Comparison of ENCODE assay signal across 12 cellular contexts in the genomic region with DNA sequence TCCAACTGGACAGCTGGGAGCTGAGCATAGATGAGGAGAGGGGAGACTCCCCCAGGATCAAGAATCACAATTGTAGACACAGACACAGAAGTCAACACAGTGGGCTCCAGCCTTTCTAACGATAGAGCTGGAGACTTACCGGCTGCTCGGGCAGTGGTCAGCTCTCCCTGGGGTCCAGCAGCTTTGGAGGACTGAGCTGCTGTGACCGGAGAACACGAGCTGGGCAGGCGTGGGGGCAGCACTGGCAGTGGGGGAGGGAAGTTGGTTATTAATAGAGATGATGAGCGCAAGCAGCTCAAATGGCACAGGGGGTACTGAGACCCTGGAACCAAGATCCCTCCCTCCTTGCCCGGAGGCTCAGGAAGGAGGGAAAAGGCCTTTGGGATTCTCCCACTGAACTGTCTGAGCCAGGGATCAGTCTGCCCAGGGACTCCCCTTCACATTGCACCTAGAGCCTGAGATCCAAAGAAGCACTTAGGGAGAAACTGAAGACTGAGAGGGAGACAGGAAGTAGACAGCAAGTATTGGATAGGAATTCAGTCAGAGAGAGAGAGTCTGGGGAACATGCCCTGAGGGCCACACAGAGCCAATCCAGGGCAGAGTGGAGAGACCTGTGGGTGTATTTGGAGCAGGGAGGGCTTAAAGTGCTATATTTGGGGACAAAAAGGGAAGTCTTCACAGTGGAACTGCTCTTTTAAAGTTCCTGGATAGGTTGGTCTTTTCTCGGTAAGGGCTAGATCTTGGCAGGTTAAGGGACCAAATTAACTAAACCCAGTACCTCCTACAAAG. TPM values are rescaled to one million over a fixed set of nuclear protein-coding genes. Genes with fewer than 3 reads are reported as not detected.
A peak's percentile ranks its signal among the peaks of the same experiment; 100 is the strongest.
DNase-seq lines count a peak whose midpoint lies in the region; ATAC-seq and TF ChIP-seq lines count a peak whose summit lies in the region.
"Had no signal": no experiment of that assay in that cellular context is flagged by ENCODE, and none has a peak within 500 bp of the region (broad histone marks: within the 10 kb centered on the region; RNA-seq: fewer than 3 reads in every experiment).

MYOZ1 (minus strand) TSS at position 203 of the 789 bp plus-strand sequence. CDS start 1,457 bp downstream, outside the sequence.

- ATAC-seq in heart right ventricle (no peak), left colon (peak; percentile 21), GM19023 (IDR thresholded peaks at IDR 0.05; ENCODE audit: unreplicated experiment) (no peak)
- no peak for ATAC-seq in stimulated activated memory B cell treated with anti-CD40 and anti-IgM and Interleukin-4, amounts not matched to agents 10 μg/mL and 1 μg/mL and 100 μg/mL, for 72 hours

- H3K9ac ChIP-seq in SK-N-MC (ENCODE audit: insufficient read length) = no peak within 1 kb of the TSS

- TF ChIP-seq CTCF in right atrium auricular region (IDR thresholded peaks at IDR 0.05) = no peak
- TF ChIP-seq CTCF in heart right ventricle (IDR thresholded peaks at IDR 0.05) = no peak

- H3K4me1 Mint-ChIP-seq in stimulated activated memory B cell treated with anti-CD40 and anti-IgM and Interleukin-4, amounts not matched to agents 10 μg/mL and 1 μg/mL and 100 μg/mL, for 72 hours = peaks cover 12% of the 10 kb centered on the region

- 59 to 63% methylated on average over 9 of the region's 9 CpGs for WGBS in heart right ventricle, 2 donors

- H3K4me3 ChIP-seq in right atrium auricular region (no peak within 1 kb of the TSS), heart right ventricle (no peak within 1 kb of the TSS), SK-N-MC (0 out of 2 replicates have a peak within 1 kb of the TSS, but pooled peaks have one; percentile 22)

- H3K36me3 ChIP-seq in right atrium auricular region (no peaks in the 10 kb centered on the region), heart right ventricle (no peaks in the 10 kb centered on the region), SK-N-MC (ENCODE audit: insufficient read depth, low read length) (no peaks in the 10 kb centered on the region)

- peak within 1 kb of the TSS; percentile 11 to 23 for H3K27ac ChIP-seq in right atrium auricular region
- peak within 1 kb of the TSS in 3 of 10 donors; percentile 41 to 51 (median 48) for H3K27ac ChIP-seq in heart right ventricle
- H3K27ac ChIP-seq in SK-N-MC = peak within 1 kb of the TSS; percentile 36; the same call in 1 of the 2 replicates

- H3K9me3 Mint-ChIP-seq in stimulated activated memory B cell treated with anti-CD40 and anti-IgM and Interleukin-4, amounts not matched to agents 10 μg/mL and 1 μg/mL and 100 μg/mL, for 72 hours = no peaks in the 10 kb centered on the region

- intact Hi-C loops in heart right ventricle (cut with DNase I) (loop anchor here in 3 of 10 donors (2.0 to 5.0 kb wide), 3 partner anchors 109 to 114 kb away; no protein-coding TSS in a partner anchor), left colon (cut with DNase I, micrococcal nuclease) (no loop called here)

- H3K27ac Mint-ChIP-seq in stimulated activated memory B cell treated with anti-CD40 and anti-IgM and Interleukin-4, amounts not matched to agents 10 μg/mL and 1 μg/mL and 100 μg/mL, for 72 hours = no peak within 1 kb of the TSS

- H3K9me3 ChIP-seq in right atrium auricular region (no peaks in the 10 kb centered on the region), heart right ventricle (no peaks in the 10 kb centered on the region), SK-N-MC (ENCODE audit: low read depth, low read length) (no peaks in the 10 kb centered on the region)

- H3K36me3 Mint-ChIP-seq in stimulated activated memory B cell treated with anti-CD40 and anti-IgM and Interleukin-4, amounts not matched to agents 10 μg/mL and 1 μg/mL and 100 μg/mL, for 72 hours = no peaks in the 10 kb centered on the region

- H3K4me1 ChIP-seq in right atrium auricular region (peaks cover 0 to 21% of the 10 kb centered on the region in 2 donors), heart right ventricle (peaks cover 1 to 23% (median 6%) of the 10 kb centered on the region in 9 donors)

- H3K27me3 ChIP-seq in right atrium auricular region = no peaks in the 10 kb centered on the region
- H3K27me3 ChIP-seq in heart right ventricle = no peaks in the 10 kb centered on the region

- H3K4me3 Mint-ChIP-seq in stimulated activated memory B cell treated with anti-CD40 and anti-IgM and Interleukin-4, amounts not matched to agents 10 μg/mL and 1 μg/mL and 100 μg/mL, for 72 hours = no peak within 1 kb of the TSS

- no peak for DNase-seq in right atrium auricular region (ENCODE audit: low spot score)
- no peak for DNase-seq in heart right ventricle
- no peak for DNase-seq in SK-N-MC (ENCODE audit: low read depth, low spot score)
- DNase-seq in left colon = no peak
- no peak for DNase-seq in DMS114 treated with DMSO at 0.1 percent for 48 hours (lab: John Stamatoyannopoulos, UW; ENCODE audit: unreplicated experiment)
- no peak for DNase-seq in activated T-cell treated with anti-CD3 and anti-CD28 coated beads, Interleukin-2, amount 50 U/mL, for 48 hours
- DNase-seq: activated T-cell treated with anti-CD3 and anti-CD28 coated beads, Interleukin-2, amount 50 U/mL, for 1 hour; NCI-H748 treated with DMSO at 0.1 percent for 48 hours had no signal

- H3K27me3 Mint-ChIP-seq in stimulated activated memory B cell treated with anti-CD40 and anti-IgM and Interleukin-4, amounts not matched to agents 10 μg/mL and 1 μg/mL and 100 μg/mL, for 72 hours = peaks cover under 1% of the 10 kb centered on the region

RNA-seq across cellular contexts. Expression of gene MYOZ1, which starts in this region (rescaled TPM):
- total RNA-seq in right atrium auricular region (10 to 100 TPM in 1 of 2 donors, 1 to 10 TPM in 1; 2.3 to 51.0 TPM), heart right ventricle (1 to 10 TPM in 5 of 10 donors, under 1 TPM in 5; 0.41 to 3.4 (median 0.98) TPM), left colon (not detected)
- polyA plus RNA-seq in heart right ventricle = under 1 TPM; 0.51 to 0.54 TPM
- total RNA-seq: pulmonary artery endothelial cell; T-helper 2 cell treated with Interferon-gamma antibody and Interleukin-4, amounts not matched to agents 100 ng/mL and 5 ng/mL, for 36 hours had no signal

Comparison
In these comparisons a context has a peak if more than half of its experiments do, and no peak if none do; other contexts are left out.
1. Peak in ATAC-seq in left colon; RNA of the gene not detected or under 1 TPM.